ENCODE assay signal across 18 cellular contexts in genomic region chr10:119536508-119536837, GRCh38. TPM values are rescaled to one million over a fixed set of nuclear protein-coding genes. Genes with fewer than 3 reads are reported as not detected.
DNase-seq lines count a peak whose midpoint lies in the region; ATAC-seq and TF ChIP-seq lines count a peak whose summit lies in the region.
"Had no signal": no experiment of that assay in that cellular context is flagged by ENCODE, and none has a peak within 500 bp of the region (broad histone marks: within the 10 kb centered on the region; RNA-seq: fewer than 3 reads in every experiment).

No MANE protein-coding gene starts in this region.

- no peak overlapping the region for H3K4me3 Mint-ChIP-seq in activated T-helper 2 cell treated with anti-CD3 and anti-CD28 coated beads, Interferon-gamma antibody, Interleukin-2, Interleukin-4, amounts not matched to agents 10 μg/mL and 5 μg/mL and 100 μg/mL, durations not matched to agents 14 hours and 24 hours and 36 hours (ENCODE audit: low read depth)
- H3K4me3 Mint-ChIP-seq in naive thymus-derived CD4-positive, alpha-beta T cell: peak overlapping the region; percentile 58 to 96 (median 90)
- H3K4me3 Mint-ChIP-seq: B cell had no signal

- H3K27me3 Mint-ChIP-seq in activated T-helper 2 cell treated with anti-CD3 and anti-CD28 coated beads, Interferon-gamma antibody, Interleukin-2, Interleukin-4, amounts not matched to agents 10 μg/mL and 5 μg/mL and 100 μg/mL, durations not matched to agents 14 hours and 24 hours and 36 hours (ENCODE audit: low read depth): no peaks in the 10 kb centered on the region
- no peaks in the 10 kb centered on the region for H3K27me3 Mint-ChIP-seq in naive thymus-derived CD4-positive, alpha-beta T cell
- H3K27me3 Mint-ChIP-seq: B cell had no signal

- POLR2A ChIA-PET in naive thymus-derived CD4-positive, alpha-beta T cell (lab: Charles Lee): interaction anchor here (0.7 to 12.7 kb wide), 5 partner anchors 10 to 112 kb away, joined by 5 to 169 read pairs (median 110); no protein-coding TSS in a partner anchor

- H3K36me3 Mint-ChIP-seq in activated T-helper 2 cell treated with anti-CD3 and anti-CD28 coated beads, Interferon-gamma antibody, Interleukin-2, Interleukin-4, amounts not matched to agents 10 μg/mL and 5 μg/mL and 100 μg/mL, durations not matched to agents 14 hours and 24 hours and 36 hours (ENCODE audit: low read depth): peaks cover 56% of the 10 kb centered on the region
- H3K36me3 Mint-ChIP-seq in naive thymus-derived CD4-positive, alpha-beta T cell: peaks cover 0 to 33% (median 9%) of the 10 kb centered on the region in 5 donors

- TF ChIP-seq CTCF in tibial nerve (IDR thresholded peaks at IDR 0.05): no peak

- peaks cover 72% of the 10 kb centered on the region for H3K4me1 Mint-ChIP-seq in activated T-helper 2 cell treated with anti-CD3 and anti-CD28 coated beads, Interferon-gamma antibody, Interleukin-2, Interleukin-4, amounts not matched to agents 10 μg/mL and 5 μg/mL and 100 μg/mL, durations not matched to agents 14 hours and 24 hours and 36 hours (ENCODE audit: low read depth)
- peaks cover 61 to 89% (median 81%) of the 10 kb centered on the region in 7 donors for H3K4me1 Mint-ChIP-seq in naive thymus-derived CD4-positive, alpha-beta T cell

- no peaks in the 10 kb centered on the region for H3K27me3 ChIP-seq in naive thymus-derived CD4-positive, alpha-beta T cell (ENCODE audit: control insufficient read depth in 2 of 2, insufficient read depth in 2 of 2, low read length in 2 of 2)
- H3K27me3 ChIP-seq in tibial nerve: no peaks in the 10 kb centered on the region
- H3K27me3 ChIP-seq: ovary, tibial artery had no signal

- peak overlapping the region; percentile 60 for H3K27ac Mint-ChIP-seq in activated T-helper 2 cell treated with anti-CD3 and anti-CD28 coated beads, Interferon-gamma antibody, Interleukin-2, Interleukin-4, amounts not matched to agents 10 μg/mL and 5 μg/mL and 100 μg/mL, durations not matched to agents 14 hours and 24 hours and 36 hours
- peak overlapping the region; percentile 86 to 98 (median 91) for H3K27ac Mint-ChIP-seq in naive thymus-derived CD4-positive, alpha-beta T cell
- H3K27ac Mint-ChIP-seq: B cell had no signal

- no peaks in the 10 kb centered on the region for H3K9me3 Mint-ChIP-seq in activated T-helper 2 cell treated with anti-CD3 and anti-CD28 coated beads, Interferon-gamma antibody, Interleukin-2, Interleukin-4, amounts not matched to agents 10 μg/mL and 5 μg/mL and 100 μg/mL, durations not matched to agents 14 hours and 24 hours and 36 hours
- H3K9me3 Mint-ChIP-seq in naive thymus-derived CD4-positive, alpha-beta T cell: no peaks in the 10 kb centered on the region

- no peak for TF ChIP-seq EP300 in tibial nerve (IDR thresholded peaks at IDR 0.05)

- H3K27ac ChIP-seq in naive thymus-derived CD4-positive, alpha-beta T cell (ENCODE audit: low read depth, low read length): peak overlapping the region; percentile 89
- H3K27ac ChIP-seq in tibial nerve: peak overlapping the region in 3 of 4 donors; percentile 37 to 55 (median 45)
- H3K27ac ChIP-seq: ovary, tibial artery had no signal

- 53 to 55% methylated on average over 6 of the region's 6 CpGs for WGBS in tibial nerve, 2 donors

- H3K9me3 ChIP-seq in naive thymus-derived CD4-positive, alpha-beta T cell (ENCODE audit: control insufficient read depth in 2 of 3, low read length in 3 of 3): no peaks in the 10 kb centered on the region
- no peaks in the 10 kb centered on the region for H3K9me3 ChIP-seq in tibial nerve
- H3K9me3 ChIP-seq: HAP-1, ovary, SK-N-SH, tibial artery had no signal

- DNase-seq in left ventricle myocardium superior (no peak), Right ventricle myocardium inferior (ENCODE audit: missing footprints) (no peak), tibial nerve (ENCODE audit: low spot score in 2 of 2) (no peak), foreskin melanocyte (no peak), mesenteric fat pad (ENCODE audit: low spot score) (no peak), NCI-H2107 treated with DMSO at 0.1 percent for 48 hours (lab: John Stamatoyannopoulos, UW; ENCODE audit: unreplicated experiment) (no peak)
- no peak for DNase-seq in activated T-helper 2 cell treated with anti-CD3 and anti-CD28 coated beads, Interferon-gamma antibody, Interleukin-2, Interleukin-4, amounts not matched to agents 10 μg/mL and 5 μg/mL and 100 μg/mL, durations not matched to agents 14 hours and 24 hours and 36 hours (ENCODE audit: low spot score)
- no peak for DNase-seq in naive thymus-derived CD4-positive, alpha-beta T cell
- DNase-seq: effector CD4-positive, alpha-beta T cell; KBM-7; mammary epithelial cell; NCI-H1417; NCI-H446 treated with DMSO at 0.1 percent for 48 hours; ovary; SK-N-SH; tibial artery had no signal

- H3K36me3 ChIP-seq in naive thymus-derived CD4-positive, alpha-beta T cell (ENCODE audit: control insufficient read depth in 2 of 3, insufficient read depth in 3 of 3, low read length in 3 of 3): no peaks in the 10 kb centered on the region
- no peaks in the 10 kb centered on the region for H3K36me3 ChIP-seq in tibial nerve
- H3K36me3 ChIP-seq: HAP-1, ovary, tibial artery had no signal

- CTCF ChIA-PET in naive thymus-derived CD4-positive, alpha-beta T cell (lab: Charles Lee): interaction anchor here (0.5 to 2.5 kb wide), 5 partner anchors 10 to 332 kb away, joined by 3 to 8 read pairs (median 3); no protein-coding TSS in a partner anchor

- peak overlapping the region; percentile 16 for H3K4me3 ChIP-seq in naive thymus-derived CD4-positive, alpha-beta T cell (ENCODE audit: low read length)
- H3K4me3 ChIP-seq in tibial nerve: no peak overlapping the region
- H3K4me3 ChIP-seq: HAP-1, ovary, tibial artery had no signal

- TF ChIP-seq POLR2A in tibial nerve (IDR thresholded peaks at IDR 0.05): no peak

- ATAC-seq in left ventricle myocardium superior (peak; percentile 51), Right ventricle myocardium inferior (no peak)
- no peak for ATAC-seq in naive thymus-derived CD4-positive, alpha-beta T cell

- intact Hi-C loops in left ventricle myocardium superior (cut with micrococcal nuclease): no loop called here
- intact Hi-C loops in Right ventricle myocardium inferior (cut with DNase I): no loop called here
- intact Hi-C loops in activated T-helper 2 cell treated with anti-CD3 and anti-CD28 coated beads, Interferon-gamma antibody, Interleukin-2, Interleukin-4, amounts not matched to agents 10 μg/mL and 5 μg/mL and 100 μg/mL, durations not matched to agents 14 hours and 24 hours and 36 hours (cut with micrococcal nuclease): no loop called here
- intact Hi-C loops in naive thymus-derived CD4-positive, alpha-beta T cell (cut with micrococcal nuclease): no loop called here

- peaks cover 26 to 63% of the 10 kb centered on the region in 2 donors for H3K4me1 ChIP-seq in naive thymus-derived CD4-positive, alpha-beta T cell (ENCODE audit: control insufficient read depth in 2 of 2, insufficient read depth in 2 of 2, low read length in 2 of 2)
- peaks cover 0 to 28% (median 9%) of the 10 kb centered on the region in 4 donors for H3K4me1 ChIP-seq in tibial nerve

RNA-seq across cellular contexts. Expression of gene RGS10, which starts 6.0 kb away (rescaled TPM):
- total RNA-seq in left ventricle myocardium superior: 7.0 TPM
- 7.2 TPM for total RNA-seq in Right ventricle myocardium inferior
- total RNA-seq in activated T-helper 2 cell treated with anti-CD3 and anti-CD28 coated beads, Interferon-gamma antibody, Interleukin-2, Interleukin-4, amounts not matched to agents 10 μg/mL and 5 μg/mL and 100 μg/mL, durations not matched to agents 14 hours and 24 hours and 36 hours: 101 and 112 TPM in 2 replicates
- total RNA-seq in naive thymus-derived CD4-positive, alpha-beta T cell: 100 to 1,000 TPM in 4 of 5 experiments, 10 to 100 TPM in 1; 89.5 to 206 (median 149) TPM
- 100 to 1,000 TPM; 407 to 462 TPM for polyA plus RNA-seq in naive thymus-derived CD4-positive, alpha-beta T cell
- total RNA-seq in tibial nerve: 10 to 100 TPM; 18.6 to 32.6 (median 28.4) TPM
- 18.1 TPM for total RNA-seq in mesenteric fat pad
